In genomic region chr2:239295377-239296019, GRCh38 we compare ENCODE assay signal across 10 cellular contexts.
DNase-seq lines count a peak whose midpoint lies in the region; ATAC-seq and TF ChIP-seq lines count a peak whose summit lies in the region.
"Had no signal": no experiment of that assay in that cellular context is flagged by ENCODE, and none has a peak within 500 bp of the region (broad histone marks: within the 10 kb centered on the region; RNA-seq: fewer than 3 reads in every experiment).

No MANE protein-coding gene starts in this region.

- no peaks in the 10 kb centered on the region for H3K9me3 Mint-ChIP-seq in activated T-helper 1 cell treated with anti-CD3 and anti-CD28 coated beads, Interleukin-12 subunit alpha, Interleukin-12 subunit beta, Interleukin-2, Interleukin-4 antibody, amounts not matched to agents 30 ng/mL and 10 ng/mL and 1 ng/mL, durations not matched to agents 14 hours and 24 hours and 36 hours
- no peaks in the 10 kb centered on the region for H3K9me3 Mint-ChIP-seq in immature natural killer cell

- peak overlapping the region in 9 of 10 donors; percentile 24 to 65 (median 51) for H3K27ac ChIP-seq in heart right ventricle
- H3K27ac ChIP-seq in right atrium auricular region: peak overlapping the region in 1 of 2 donors; percentile 39
- H3K27ac ChIP-seq in transverse colon: peak overlapping the region; percentile 39 to 83 (median 66)
- H3K27ac ChIP-seq: breast epithelium, GM23248 had no signal

- H3K27ac Mint-ChIP-seq in activated T-helper 1 cell treated with anti-CD3 and anti-CD28 coated beads, Interleukin-12 subunit alpha, Interleukin-12 subunit beta, Interleukin-2, Interleukin-4 antibody, amounts not matched to agents 30 ng/mL and 10 ng/mL and 1 ng/mL, durations not matched to agents 14 hours and 24 hours and 36 hours: peak overlapping the region; percentile 11
- H3K27ac Mint-ChIP-seq in immature natural killer cell: peak overlapping the region; percentile 75 to 89 (median 82)

- H3K4me3 Mint-ChIP-seq in activated T-helper 1 cell treated with anti-CD3 and anti-CD28 coated beads, Interleukin-12 subunit alpha, Interleukin-12 subunit beta, Interleukin-2, Interleukin-4 antibody, amounts not matched to agents 30 ng/mL and 10 ng/mL and 1 ng/mL, durations not matched to agents 14 hours and 24 hours and 36 hours: peak overlapping the region; percentile 60
- peak overlapping the region; percentile 67 to 79 (median 73) for H3K4me3 Mint-ChIP-seq in immature natural killer cell

- peak overlapping the region in 2 of 10 donors; percentile 6 to 12 for H3K4me3 ChIP-seq in heart right ventricle
- H3K4me3 ChIP-seq in right atrium auricular region: no peak overlapping the region
- H3K4me3 ChIP-seq in transverse colon: no peak overlapping the region
- H3K4me3 ChIP-seq: breast epithelium, GM23248 had no signal

- DNase-seq in heart right ventricle: no peak
- DNase-seq in right atrium auricular region (ENCODE audit: low spot score): no peak
- no peak for DNase-seq in activated T-helper 1 cell treated with anti-CD3 and anti-CD28 coated beads, Interleukin-12 subunit alpha, Interleukin-12 subunit beta, Interleukin-2, Interleukin-4 antibody, amounts not matched to agents 30 ng/mL and 10 ng/mL and 1 ng/mL, durations not matched to agents 14 hours and 24 hours and 36 hours (ENCODE audit: low spot score)
- peak in 1 of 3 donors; percentile 28 for DNase-seq in immature natural killer cell
- no peak for DNase-seq in transverse colon
- no peak for DNase-seq in KBM-7
- DNase-seq: GM23248 had no signal

- peaks cover 14% of the 10 kb centered on the region for H3K36me3 Mint-ChIP-seq in activated T-helper 1 cell treated with anti-CD3 and anti-CD28 coated beads, Interleukin-12 subunit alpha, Interleukin-12 subunit beta, Interleukin-2, Interleukin-4 antibody, amounts not matched to agents 30 ng/mL and 10 ng/mL and 1 ng/mL, durations not matched to agents 14 hours and 24 hours and 36 hours (ENCODE audit: low read depth)
- H3K36me3 Mint-ChIP-seq in immature natural killer cell: no peaks in the 10 kb centered on the region

- peak in 1 of 8 donors; percentile 22 for ATAC-seq in heart right ventricle
- no peak for ATAC-seq in GM21528 (IDR thresholded peaks at IDR 0.05; ENCODE audit: low FRiP score, unreplicated experiment)
- ATAC-seq in GM21381 (IDR thresholded peaks at IDR 0.05; ENCODE audit: unreplicated experiment): no peak

- no peak for TF ChIP-seq EP300 in transverse colon (IDR thresholded peaks at IDR 0.05; ENCODE audit: low read depth)

- in situ Hi-C loops in transverse colon (cut with MboI; ENCODE audit: low pct_ligation_motif_present in 1 of 4, low pct_unique_long_range_greater_than_20kb in 1 of 4, low sequenced_read_pairs in 3 of 4): no loop called here
- in situ Hi-C loops in KBM-7 (cut with MboI; ENCODE audit: low pct_unique_long_range_greater_than_20kb, low sequenced_read_pairs): no loop called here

- TF ChIP-seq POLR2A in transverse colon (IDR thresholded peaks at IDR 0.05): no peak

- WGBS in heart right ventricle, 2 donors: 50 to 58% methylated on average over 6 of the region's 6 CpGs
- WGBS in transverse colon (ENCODE audit: low coverage in 1 of 2), 2 donors: 53 to 63% methylated on average over 5 to 6 of the region's 6 CpGs

- H3K27me3 ChIP-seq in heart right ventricle (no peaks in the 10 kb centered on the region), right atrium auricular region (no peaks in the 10 kb centered on the region), transverse colon (no peaks in the 10 kb centered on the region)
- H3K27me3 ChIP-seq: breast epithelium had no signal

- H3K4me1 Mint-ChIP-seq in activated T-helper 1 cell treated with anti-CD3 and anti-CD28 coated beads, Interleukin-12 subunit alpha, Interleukin-12 subunit beta, Interleukin-2, Interleukin-4 antibody, amounts not matched to agents 30 ng/mL and 10 ng/mL and 1 ng/mL, durations not matched to agents 14 hours and 24 hours and 36 hours (ENCODE audit: low read depth): peaks cover 70% of the 10 kb centered on the region
- peaks cover 41 to 43% of the 10 kb centered on the region in 2 donors for H3K4me1 Mint-ChIP-seq in immature natural killer cell

- TF ChIP-seq CTCF in heart right ventricle (IDR thresholded peaks at IDR 0.05): no peak
- TF ChIP-seq CTCF in right atrium auricular region (IDR thresholded peaks at IDR 0.05): no peak
- TF ChIP-seq CTCF in transverse colon (IDR thresholded peaks at IDR 0.05): no peak

- peaks cover 9 to 97% (median 72%) of the 10 kb centered on the region in 9 donors for H3K4me1 ChIP-seq in heart right ventricle
- H3K4me1 ChIP-seq in right atrium auricular region: peaks cover 0 to 62% of the 10 kb centered on the region in 2 donors
- peaks cover 49 to 92% (median 81%) of the 10 kb centered on the region in 4 donors for H3K4me1 ChIP-seq in transverse colon
- H3K4me1 ChIP-seq: breast epithelium had no signal

- peaks cover 2% of the 10 kb centered on the region for H3K27me3 Mint-ChIP-seq in activated T-helper 1 cell treated with anti-CD3 and anti-CD28 coated beads, Interleukin-12 subunit alpha, Interleukin-12 subunit beta, Interleukin-2, Interleukin-4 antibody, amounts not matched to agents 30 ng/mL and 10 ng/mL and 1 ng/mL, durations not matched to agents 14 hours and 24 hours and 36 hours (ENCODE audit: insufficient read depth)
- peaks cover 0 to 8% (median 3%) of the 10 kb centered on the region in 3 donors for H3K27me3 Mint-ChIP-seq in immature natural killer cell (ENCODE audit: low read depth in 3 of 3)

- intact Hi-C loops in heart right ventricle (cut with DNase I): no loop called here
- intact Hi-C loops in activated T-helper 1 cell treated with anti-CD3 and anti-CD28 coated beads, Interleukin-12 subunit alpha, Interleukin-12 subunit beta, Interleukin-2, Interleukin-4 antibody, amounts not matched to agents 30 ng/mL and 10 ng/mL and 1 ng/mL, durations not matched to agents 14 hours and 24 hours and 36 hours (cut with micrococcal nuclease): no loop called here
- intact Hi-C loops in transverse colon (cut with DNase I; ENCODE audit: low total_unique reads): no loop called here

- no peaks in the 10 kb centered on the region for H3K36me3 ChIP-seq in heart right ventricle
- H3K36me3 ChIP-seq in right atrium auricular region: no peaks in the 10 kb centered on the region
- no peaks in the 10 kb centered on the region for H3K36me3 ChIP-seq in transverse colon
- H3K36me3 ChIP-seq: breast epithelium had no signal

- H3K9me3 ChIP-seq in heart right ventricle (no peaks in the 10 kb centered on the region), right atrium auricular region (no peaks in the 10 kb centered on the region), transverse colon (no peaks in the 10 kb centered on the region)
- H3K9me3 ChIP-seq: breast epithelium had no signal
